ENCODE assay signal across 9 cellular contexts in the genomic region with DNA sequence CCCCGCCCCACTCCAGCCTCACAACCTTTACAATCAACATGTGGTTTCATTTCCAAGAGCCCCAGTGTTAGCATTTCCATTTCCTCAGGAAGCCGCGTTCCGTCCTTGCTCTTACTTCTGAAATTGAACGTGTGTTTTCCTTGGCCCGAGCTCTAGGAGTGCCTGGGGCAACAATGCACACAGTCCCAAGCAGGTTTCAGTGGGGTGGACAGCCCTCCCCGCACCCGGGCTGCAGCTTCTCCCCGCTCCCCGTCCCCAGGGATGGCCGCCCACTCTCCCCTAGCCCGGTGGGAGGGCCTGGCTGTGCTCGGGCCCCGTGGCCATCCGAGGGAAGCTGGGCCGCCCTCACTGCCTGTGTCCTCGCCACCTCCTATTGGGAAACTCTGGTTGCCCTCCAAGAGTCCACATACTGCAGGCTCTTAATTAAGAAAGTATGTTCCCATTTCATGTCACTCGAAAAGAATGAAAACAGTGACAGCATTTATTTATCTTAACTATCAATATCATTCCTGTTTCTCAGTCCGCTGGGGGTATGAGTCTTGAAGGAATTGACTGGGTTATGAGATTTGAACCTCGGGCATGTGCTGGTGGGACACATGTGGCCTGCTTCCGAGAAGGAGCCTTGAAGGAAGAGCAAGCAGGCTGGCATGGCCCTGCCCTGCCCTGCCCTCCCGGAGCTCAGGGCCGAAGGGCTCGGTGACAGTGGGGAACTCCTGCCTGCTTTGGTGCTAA.
A peak's percentile ranks its signal among the peaks of the same experiment; 100 is the strongest.
DNase-seq lines count a peak whose midpoint lies in the region; ATAC-seq, FAIRE-seq and TF ChIP-seq lines count a peak whose summit lies in the region.
"Had no signal": no experiment of that assay in that cellular context is flagged by ENCODE, and none has a peak within 500 bp of the region (broad histone marks: within the 10 kb centered on the region; RNA-seq: fewer than 3 reads in every experiment).

No MANE protein-coding gene starts in this region.

- CTCF ChIA-PET in GM12878 (lab: Yijun Ruan, JAX): interaction anchor here (1.5 to 1.7 kb wide), 2 partner anchors 165 to 172 kb away, joined by 3 to 4 read pairs; no protein-coding TSS in a partner anchor

- RAD21 ChIA-PET in GM12878 (lab: Charles Lee; ENCODE audit: unreplicated experiment): interaction anchor here (0.6 to 1.8 kb wide), 5 partner anchors 62 to 304 kb away, joined by 3 to 8 read pairs (median 4); partner anchors contain the start of gene GRK5

- ATAC-seq in GM12878 (no peak), body of pancreas (no peak)

- TF ChIP-seq POLR2A in GM12878 (IDR thresholded peaks at IDR 0.05; ENCODE audit: low read depth, low read length) (no peak), H54 (IDR thresholded peaks at IDR 0.05; ENCODE audit: low read depth, low read length) (no peak), body of pancreas (IDR thresholded peaks at IDR 0.05) (no peak)

- TF ChIP-seq RAD21 in GM12878 (IDR thresholded peaks at IDR 0.05; ENCODE audit: insufficient read depth, low read depth, low read length): no peak

- H3K36me3 ChIP-seq in GM12878 (ENCODE audit: control insufficient read depth in 2 of 2, insufficient read depth in 2 of 2, low read length in 1 of 2) (no peaks in the 10 kb centered on the region; a peak in 1 of 4 replicates), smooth muscle cell (ENCODE audit: low read depth) (no peaks in the 10 kb centered on the region), body of pancreas (replicated peaks in 1 of 2; ENCODE audit: insufficient read depth in 1 of 2, low read depth in 2 of 2) (no peaks in the 10 kb centered on the region)

- TF ChIP-seq CTCF in GM12878 (IDR thresholded peaks at IDR 0.05 in 2 of 3, conservative IDR thresholded peaks at IDR 0.05 in 1 of 3; ENCODE audit: control insufficient read depth in 2 of 3, extremely low read depth in 1 of 3, insufficient read depth in 1 of 3, low read depth in 3 of 3, low read length in 3 of 3): no peak
- no peak for TF ChIP-seq CTCF in smooth muscle cell (IDR thresholded peaks at IDR 0.05; ENCODE audit: borderline replicate concordance, insufficient read depth, poor library complexity, severe bottlenecking)
- TF ChIP-seq CTCF in body of pancreas (IDR thresholded peaks at IDR 0.05): no peak

- intact Hi-C loops in GM12878 (cut with micrococcal nuclease; ENCODE audit: unreplicated experiment): loop anchor here (5.0 kb wide), 1 partner anchor 59 kb away; no protein-coding TSS in a partner anchor
- intact Hi-C loops in body of pancreas (cut with DNase I): no loop called here

- SMC1A ChIA-PET in GM12878 (lab: Charles Lee; ENCODE audit: uncharacterized antibody, unreplicated experiment): interaction anchor here (1.1 kb wide), 1 partner anchor 164 kb away, joined by 3 read pairs; the partner anchor contains the start of gene GRK5

- H3K4me2 ChIP-seq in GM12878 (ENCODE audit: control insufficient read depth, insufficient read depth) (no peak overlapping the region), smooth muscle cell (peak overlapping the region; percentile 9)

- POLR2A ChIA-PET in GM12878 (lab: Charles Lee): no interaction called here

- in situ Hi-C loops in GM12878 (cut with MboI): no loop called here

- H3K27ac ChIP-seq in GM12878 (ENCODE audit: control insufficient read depth, insufficient read depth) (peak overlapping the region; percentile 48; the same call in 1 of the 2 replicates), smooth muscle cell (ENCODE audit: low read depth) (no peak overlapping the region), body of pancreas (peak overlapping the region in 2 of 4 donors; percentile 12 to 16)

- H2AFZ ChIP-seq in GM12878 (ENCODE audit: control insufficient read depth, low read depth, low read length) (no peak overlapping the region), smooth muscle cell (ENCODE audit: low read depth) (no peak overlapping the region)

- BruUV-seq in GM12878 (replicated peaks; lab: Mats Ljungman, UMichigan): no TSS peak

- WGBS in GM12878 (ENCODE audit: insufficient coverage, insufficient replicate concordance, low lambda C conversion rate, missing lambda C conversion rate): 86% methylated on average over 22 of the region's 24 CpGs
- 73% methylated on average over 24 of the region's 24 CpGs for WGBS in smooth muscle cell (ENCODE audit: low lambda C conversion rate)
- 73 to 80% methylated on average over 23 to 24 of the region's 24 CpGs for WGBS in body of pancreas, 2 donors

- H4K20me1 ChIP-seq in GM12878 (ENCODE audit: control insufficient read depth, insufficient read depth) (peaks cover 5% of the 10 kb centered on the region), smooth muscle cell (ENCODE audit: low read depth) (peaks cover 5% of the 10 kb centered on the region)

- no peak for FAIRE-seq in GM12878 (lab: Jason Lieb, UNC)
- no peak for FAIRE-seq in H54 (lab: Jason Lieb, UNC)
- FAIRE-seq: RCC 7860 had no signal

- peaks cover 60% of the 10 kb centered on the region for H3K4me1 ChIP-seq in GM12878 (ENCODE audit: control insufficient read depth, insufficient read depth, low read length)
- H3K4me1 ChIP-seq in smooth muscle cell (ENCODE audit: low read depth): no peaks in the 10 kb centered on the region
- H3K4me1 ChIP-seq in body of pancreas: peaks cover 19% of the 10 kb centered on the region

- no peaks in the 10 kb centered on the region; the same call in none of the 2 replicates for H3K79me2 ChIP-seq in GM12878 (ENCODE audit: control insufficient read depth, insufficient read depth, low read length)
- no peaks in the 10 kb centered on the region for H3K79me2 ChIP-seq in smooth muscle cell (ENCODE audit: low read depth)

- no peak overlapping the region for H3K4me3 ChIP-seq in GM12878
- no peak overlapping the region for H3K4me3 ChIP-seq in smooth muscle cell
- no peak overlapping the region for H3K4me3 ChIP-seq in body of pancreas

- no peak for TF ChIP-seq EP300 in GM12878 (IDR thresholded peaks at IDR 0.05; ENCODE audit: borderline replicate concordance in 1 of 2, control insufficient read depth in 1 of 2, low read depth in 2 of 2, low read length in 2 of 2)

- H3K9me3 ChIP-seq in GM12878 (replicated peaks; ENCODE audit: control insufficient read depth, insufficient read depth, low read length) (no peaks in the 10 kb centered on the region), smooth muscle cell (replicated peaks; ENCODE audit: low read depth) (no peaks in the 10 kb centered on the region), body of pancreas (no peaks in the 10 kb centered on the region)

- no peaks in the 10 kb centered on the region for H3F3A ChIP-seq in smooth muscle cell (ENCODE audit: low read depth)

- no peaks in the 10 kb centered on the region for H3K27me3 ChIP-seq in GM12878 (replicated peaks in 1 of 2; ENCODE audit: control insufficient read depth in 2 of 2, insufficient read depth in 2 of 2, low read length in 1 of 2)
- no peaks in the 10 kb centered on the region for H3K27me3 ChIP-seq in smooth muscle cell (ENCODE audit: low read depth)
- no peaks in the 10 kb centered on the region for H3K27me3 ChIP-seq in body of pancreas

- no peak overlapping the region for H3K9ac ChIP-seq in GM12878 (ENCODE audit: control insufficient read depth, insufficient read depth, low read length)
- H3K9ac ChIP-seq in smooth muscle cell (ENCODE audit: low read depth): no peak overlapping the region

- DNase-seq in GM04503 (ENCODE audit: low read depth): peak; percentile 96
- DNase-seq in GM12878 (ENCODE audit: low read depth, low spot score): no peak
- DNase-seq in hepatic stellate cell (ENCODE audit: low spot score): peak; percentile 94
- no peak for DNase-seq in smooth muscle cell (lab: John Stamatoyannopoulos, UW; ENCODE audit: unreplicated experiment)
- DNase-seq in H54 (ENCODE audit: insufficient read length, low spot score): no peak
- no peak for DNase-seq in ecto neural progenitor cell (ENCODE audit: low spot score)
- DNase-seq in RKO (ENCODE audit: low spot score): no peak
- DNase-seq in body of pancreas: no peak

TF ChIP-seq in GM12878, 131 proteins besides CTCF, POLR2A, EP300 and RAD21 (continues in another document):
- TF ChIP-seq JUND (IDR thresholded peaks at IDR 0.05; ENCODE audit: low read depth, low read length) (no peak), POLR2AphosphoS2 (IDR thresholded peaks at IDR 0.05; ENCODE audit: low read depth, low read length) (no peak), IRF4 (IDR thresholded peaks at IDR 0.05; ENCODE audit: low read depth, low read length) (no peak), ZBTB4 (CRISPR knock-in tag; IDR thresholded peaks at IDR 0.05) (no peak)

Comparison
In these comparisons a context has a peak if more than half of its experiments do, and no peak if none do; other contexts are left out.
1. DNase-seq: peak in GM04503 (single experiment) and hepatic stellate cell (single experiment); none in GM12878 (single experiment), smooth muscle cell (single experiment), H54 (single experiment), ecto neural progenitor cell (single experiment), RKO (single experiment) and body of pancreas (0 of 4).